In genomic region chr17:42286411-42287295, GRCh38 we compare ENCODE assay signal across 8 cellular contexts. TPM values are rescaled to one million over a fixed set of nuclear protein-coding genes. Genes with fewer than 3 reads are reported as not detected.
DNase-seq lines count a peak whose midpoint lies in the region; ATAC-seq and TF ChIP-seq lines count a peak whose summit lies in the region.

No MANE protein-coding gene starts in this region.

- peaks cover 41% of the 10 kb centered on the region for H3K4me1 Mint-ChIP-seq in activated T-helper 2 cell treated with anti-CD3 and anti-CD28 coated beads, Interferon-gamma antibody, Interleukin-2, Interleukin-4, amounts not matched to agents 10 μg/mL and 5 μg/mL and 100 μg/mL, durations not matched to agents 14 hours and 24 hours and 36 hours (ENCODE audit: low read depth)
- peaks cover 37 to 49% of the 10 kb centered on the region in 2 donors for H3K4me1 Mint-ChIP-seq in immature natural killer cell
- peaks cover 82% of the 10 kb centered on the region for H3K4me1 Mint-ChIP-seq in stimulated activated naive CD8-positive, alpha-beta T cell treated with anti-CD3 and anti-CD28 coated beads, Interleukin-15, amount 100 ng/mL, for 72 hours

- peak overlapping the region; percentile 90 for H3K4me3 Mint-ChIP-seq in activated T-helper 2 cell treated with anti-CD3 and anti-CD28 coated beads, Interferon-gamma antibody, Interleukin-2, Interleukin-4, amounts not matched to agents 10 μg/mL and 5 μg/mL and 100 μg/mL, durations not matched to agents 14 hours and 24 hours and 36 hours (ENCODE audit: low read depth)
- H3K4me3 Mint-ChIP-seq in immature natural killer cell = peak overlapping the region; percentile 86 to 92 (median 88)
- H3K4me3 Mint-ChIP-seq in stimulated activated naive CD8-positive, alpha-beta T cell treated with anti-CD3 and anti-CD28 coated beads, Interleukin-15, amount 100 ng/mL, for 72 hours = peak overlapping the region; percentile 89 to 93

- no peak for TF ChIP-seq CTCF in HEK293 (tag by site-specific recombination; IDR thresholded peaks at IDR 0.05)

- POLR2A ChIA-PET in HEK293 (lab: Yijun Ruan, JAX) = no interaction called here

- no peak for ATAC-seq in stimulated activated naive CD8-positive, alpha-beta T cell treated with anti-CD3 and anti-CD28 coated beads, Interleukin-15, amount 100 ng/mL, for 72 hours
- ATAC-seq in HG02870 (IDR thresholded peaks at IDR 0.05; ENCODE audit: unreplicated experiment) = no peak

- H3K9me3 Mint-ChIP-seq in activated T-helper 2 cell treated with anti-CD3 and anti-CD28 coated beads, Interferon-gamma antibody, Interleukin-2, Interleukin-4, amounts not matched to agents 10 μg/mL and 5 μg/mL and 100 μg/mL, durations not matched to agents 14 hours and 24 hours and 36 hours = no peaks in the 10 kb centered on the region
- no peaks in the 10 kb centered on the region for H3K9me3 Mint-ChIP-seq in immature natural killer cell
- no peaks in the 10 kb centered on the region for H3K9me3 Mint-ChIP-seq in stimulated activated naive CD8-positive, alpha-beta T cell treated with anti-CD3 and anti-CD28 coated beads, Interleukin-15, amount 100 ng/mL, for 72 hours

- no peaks in the 10 kb centered on the region for H3K36me3 ChIP-seq in HEK293 (ENCODE audit: control insufficient read depth in 2 of 2, insufficient read depth in 1 of 2, low read length in 2 of 2)

- no peaks in the 10 kb centered on the region for H3K27me3 Mint-ChIP-seq in activated T-helper 2 cell treated with anti-CD3 and anti-CD28 coated beads, Interferon-gamma antibody, Interleukin-2, Interleukin-4, amounts not matched to agents 10 μg/mL and 5 μg/mL and 100 μg/mL, durations not matched to agents 14 hours and 24 hours and 36 hours (ENCODE audit: low read depth)
- peaks cover 1 to 2% (median 2%) of the 10 kb centered on the region in 3 donors for H3K27me3 Mint-ChIP-seq in immature natural killer cell (ENCODE audit: low read depth in 3 of 3)
- H3K27me3 Mint-ChIP-seq in stimulated activated naive CD8-positive, alpha-beta T cell treated with anti-CD3 and anti-CD28 coated beads, Interleukin-15, amount 100 ng/mL, for 72 hours = no peaks in the 10 kb centered on the region

- CTCF ChIA-PET in HEK293 (lab: Yijun Ruan, JAX) = interaction anchor here (0.6 to 1.1 kb wide), 3 partner anchors 10 to 477 kb away, joined by 3 read pairs; no protein-coding TSS in a partner anchor

- no peak overlapping the region for H3K4me3 ChIP-seq in HEK293 (ENCODE audit: low read depth, low read length)

- intact Hi-C loops in activated T-helper 2 cell treated with anti-CD3 and anti-CD28 coated beads, Interferon-gamma antibody, Interleukin-2, Interleukin-4, amounts not matched to agents 10 μg/mL and 5 μg/mL and 100 μg/mL, durations not matched to agents 14 hours and 24 hours and 36 hours (cut with micrococcal nuclease) = loop anchor here (1.0 kb wide), 3 partner anchors 9 to 64 kb away; no protein-coding TSS in a partner anchor

- H3K9me3 ChIP-seq in HEK293 (ENCODE audit: control insufficient read depth, insufficient read depth, low read depth, low read length) = no peaks in the 10 kb centered on the region

- DNase-seq in activated T-helper 2 cell treated with anti-CD3 and anti-CD28 coated beads, Interferon-gamma antibody, Interleukin-2, Interleukin-4, amounts not matched to agents 10 μg/mL and 5 μg/mL and 100 μg/mL, durations not matched to agents 14 hours and 24 hours and 36 hours (ENCODE audit: low spot score) = no peak
- DNase-seq in immature natural killer cell (no peak), NCI-H510A (lab: John Stamatoyannopoulos, UW) (no peak), H4 (ENCODE audit: low spot score) (no peak), NCI-H2196 treated with DMSO at 0.1 percent for 48 hours (lab: John Stamatoyannopoulos, UW; ENCODE audit: unreplicated experiment) (no peak)
- no peak for DNase-seq in stimulated activated naive CD8-positive, alpha-beta T cell treated with anti-CD3 and anti-CD28 coated beads, Interleukin-15, amount 100 ng/mL, for 72 hours

- H3K4me1 ChIP-seq in HEK293 (ENCODE audit: control insufficient read depth, insufficient read depth, low read length) = no peaks in the 10 kb centered on the region

- H3K36me3 Mint-ChIP-seq in activated T-helper 2 cell treated with anti-CD3 and anti-CD28 coated beads, Interferon-gamma antibody, Interleukin-2, Interleukin-4, amounts not matched to agents 10 μg/mL and 5 μg/mL and 100 μg/mL, durations not matched to agents 14 hours and 24 hours and 36 hours (ENCODE audit: low read depth) = peaks cover 56% of the 10 kb centered on the region
- H3K36me3 Mint-ChIP-seq in immature natural killer cell = peaks cover 0 to 2% (median 0%) of the 10 kb centered on the region in 3 donors

- H3K27ac Mint-ChIP-seq in activated T-helper 2 cell treated with anti-CD3 and anti-CD28 coated beads, Interferon-gamma antibody, Interleukin-2, Interleukin-4, amounts not matched to agents 10 μg/mL and 5 μg/mL and 100 μg/mL, durations not matched to agents 14 hours and 24 hours and 36 hours = peak overlapping the region; percentile 92
- peak overlapping the region; percentile 89 to 96 (median 94) for H3K27ac Mint-ChIP-seq in immature natural killer cell
- H3K27ac Mint-ChIP-seq in stimulated activated naive CD8-positive, alpha-beta T cell treated with anti-CD3 and anti-CD28 coated beads, Interleukin-15, amount 100 ng/mL, for 72 hours = peak overlapping the region; percentile 95 to 97

- H3K27ac ChIP-seq in HEK293 (ENCODE audit: extremely low read depth, low read depth, low read length) = no peak overlapping the region

TF ChIP-seq in HEK293, 187 proteins besides CTCF, POLR2A, EP300 and RAD21 (continues in another document):
- TF ChIP-seq ZNF211 (tag by site-specific recombination; IDR thresholded peaks at IDR 0.05; ENCODE audit: low read depth) = no peak
- no peak for TF ChIP-seq ZNF707 (tag by site-specific recombination; IDR thresholded peaks at IDR 0.05)
- no peak for TF ChIP-seq ZSCAN4 (tag by site-specific recombination; IDR thresholded peaks at IDR 0.05)
- TF ChIP-seq ZNF658 (tag by site-specific recombination; IDR thresholded peaks at IDR 0.05) = no peak
- TF ChIP-seq ZNF777 (tag by site-specific recombination; IDR thresholded peaks at IDR 0.05; ENCODE audit: borderline replicate concordance) = no peak
- no peak for TF ChIP-seq ZNF768 (tag by site-specific recombination; IDR thresholded peaks at IDR 0.05)
- no peak for TF ChIP-seq GFI1B (tag by site-specific recombination; IDR thresholded peaks at IDR 0.05)
- TF ChIP-seq ZNF621 (tag by site-specific recombination; IDR thresholded peaks at IDR 0.05) = no peak
- no peak for TF ChIP-seq ZNF140 (tag by site-specific recombination; IDR thresholded peaks at IDR 0.05)
- no peak for TF ChIP-seq ZNF24 (tag by site-specific recombination; IDR thresholded peaks at IDR 0.05)
- no peak for TF ChIP-seq ZNF571 (tag by site-specific recombination; IDR thresholded peaks at IDR 0.05)

RNA-seq across cellular contexts. Expression of gene STAT5A, which starts 1.6 kb away (rescaled TPM):
- total RNA-seq in activated T-helper 2 cell treated with anti-CD3 and anti-CD28 coated beads, Interferon-gamma antibody, Interleukin-2, Interleukin-4, amounts not matched to agents 10 μg/mL and 5 μg/mL and 100 μg/mL, durations not matched to agents 14 hours and 24 hours and 36 hours = 288 and 302 TPM in 2 replicates
- 10 to 100 TPM; 33.2 to 62.9 (median 38.2) TPM for polyA plus RNA-seq in immature natural killer cell
- 0.35 and 0.41 TPM in 2 replicates for total RNA-seq in H4 (2014; rRNA removed; shearing (Covaris generic))

RNA-seq across cellular contexts. Expression of gene STAT5B, which starts 10.5 kb away (rescaled TPM):
- 162 and 164 TPM in 2 replicates for total RNA-seq in activated T-helper 2 cell treated with anti-CD3 and anti-CD28 coated beads, Interferon-gamma antibody, Interleukin-2, Interleukin-4, amounts not matched to agents 10 μg/mL and 5 μg/mL and 100 μg/mL, durations not matched to agents 14 hours and 24 hours and 36 hours
- polyA plus RNA-seq in immature natural killer cell = 10 to 100 TPM; 33.9 to 58.3 (median 37.8) TPM
- 13.7 and 25.0 TPM in 2 replicates for total RNA-seq in H4 (2014; rRNA removed; shearing (Covaris generic))

Comparison
In these comparisons a context has a peak if more than half of its experiments do, and no peak if none do; other contexts are left out.
1. RNA of gene STAT5A, which starts 1.6 kb away (total RNA-seq): 288 to 302 TPM in activated T-helper 2 cell treated with anti-CD3 and anti-CD28 coated beads, Interferon-gamma antibody, Interleukin-2, Interleukin-4, amounts not matched to agents 10 μg/mL and 5 μg/mL and 100 μg/mL, durations not matched to agents 14 hours and 24 hours and 36 hours; 0.35 to 0.41 TPM in H4; every median in the first group is over 100 times any median in the second.
2. Peak in every context shown above with its lines, with median percentiles within 50 percentile points of each other: H3K27ac Mint-ChIP-seq and H3K4me3 Mint-ChIP-seq.